ENCODE assay signal across 9 cellular contexts in the genomic region with DNA sequence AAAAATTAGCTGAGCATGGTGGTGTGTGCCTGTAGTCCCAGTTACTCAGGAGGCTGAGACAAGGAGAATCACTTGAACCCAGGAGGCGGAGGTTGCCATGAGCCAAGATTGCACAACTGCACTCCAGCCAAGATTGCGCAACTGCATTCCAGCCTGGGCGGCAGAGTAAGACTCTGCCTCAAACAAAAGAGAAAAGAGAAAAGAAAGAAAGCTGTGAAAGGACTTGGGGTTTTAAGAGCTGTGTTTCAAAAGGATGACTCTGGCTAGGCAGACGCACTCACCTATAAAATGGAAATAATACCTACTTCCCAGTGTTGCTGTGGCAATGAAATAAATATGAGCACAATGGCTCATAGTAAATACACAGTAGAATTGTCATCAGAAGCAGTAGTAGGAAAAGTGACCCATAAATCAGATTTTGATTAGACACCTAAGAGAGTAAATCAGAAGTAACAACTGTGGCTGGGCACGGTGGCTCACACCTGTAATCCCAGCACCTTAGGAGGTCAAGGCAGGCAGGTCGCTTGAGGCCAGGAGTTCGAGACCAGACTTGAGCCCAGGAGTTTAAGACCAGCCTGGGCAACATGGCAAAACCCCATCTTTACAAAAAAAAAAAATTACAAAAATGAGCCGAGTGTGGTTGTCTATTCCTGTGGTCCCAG. TPM values are rescaled to one million over a fixed set of nuclear protein-coding genes. Genes with fewer than 3 reads are reported as not detected.
DNase-seq lines count a peak whose midpoint lies in the region; ATAC-seq, FAIRE-seq and TF ChIP-seq lines count a peak whose summit lies in the region.
"Had no signal": no experiment of that assay in that cellular context is flagged by ENCODE, and none has a peak within 500 bp of the region (broad histone marks: within the 10 kb centered on the region; RNA-seq: fewer than 3 reads in every experiment).

No MANE protein-coding gene starts in this region.

- 42% methylated on average over 8 of the region's 8 CpGs for WGBS in K562 (ENCODE audit: insufficient coverage, low coverage, missing lambda C conversion rate)

- CTCF ChIA-PET in K562 (lab: Yijun Ruan, JAX; ENCODE audit: low intra/inter-chr PET ratio), result no interaction called here

- H3K27me3 ChIP-seq in K562 (ENCODE audit: control insufficient read depth in 2 of 2, insufficient read depth in 2 of 2, low read length in 2 of 2) (no peaks in the 10 kb centered on the region), lower lobe of right lung (ENCODE audit: low read depth) (no peaks in the 10 kb centered on the region)

- FAIRE-seq in K562 (lab: Jason Lieb, UNC), result no peak

- H3K4me2 ChIP-seq in K562 (ENCODE audit: insufficient read depth, low read length), result no peak overlapping the region; the same call in 1 of the 2 replicates

- no peak overlapping the region for H3K9ac ChIP-seq in K562 (ENCODE audit: insufficient read depth in 1 of 2, low read depth in 2 of 2, low read length in 2 of 2)

- H3K27ac ChIP-seq in K562 (ENCODE audit: extremely low read depth, low read depth, low read length) (peak overlapping the region; percentile 37; the same call in 1 of the 3 replicates), lower lobe of right lung (no peak overlapping the region)

- H3K4me1 ChIP-seq in K562 (replicated peaks in 1 of 2; ENCODE audit: control insufficient read depth in 2 of 2, insufficient read depth in 2 of 2, low read length in 2 of 2), result peaks cover 9% of the 10 kb centered on the region in 2 experiments; a peak in 4 of 5 replicates
- peaks cover 7% of the 10 kb centered on the region for H3K4me1 ChIP-seq in lower lobe of right lung

- no peaks in the 10 kb centered on the region for H3K36me3 Mint-ChIP-seq in CD14-positive monocyte
- H3K36me3 Mint-ChIP-seq: brain had no signal

- BruUV-seq in K562 (replicated peaks; lab: Mats Ljungman, UMichigan), result no TSS peak

- TF ChIP-seq CTCF in CD14-positive monocyte (IDR thresholded peaks at IDR 0.05) (no peak), K562 (IDR thresholded peaks at IDR 0.05 in 2 of 3, conservative IDR thresholded peaks at IDR 0.05 in 1 of 3; ENCODE audit: insufficient read depth in 2 of 3, low read depth in 1 of 3, low read length in 3 of 3) (no peak), lower lobe of right lung (IDR thresholded peaks at IDR 0.05) (no peak)

- in situ Hi-C loops in K562 (cut with MboI), result no loop called here

- no peak for DNase-seq in CD14-positive monocyte (ENCODE audit: low spot score)
- peak; percentile 1 for DNase-seq in NCI-H1436 treated with DMSO at 0.1 percent for 48 hours (lab: John Stamatoyannopoulos, UW)
- peak in 1 of 4 experiments; percentile 63 for DNase-seq in K562 (ENCODE audit: extremely low read depth in 1 of 4, low spot score in 3 of 4)
- peak; percentile 80 for DNase-seq in lower lobe of right lung
- no peak for DNase-seq in GDM1 (lab: John Stamatoyannopoulos, UW)
- DNase-seq in stimulated activated naive CD8-positive, alpha-beta T cell treated with anti-CD3 and anti-CD28 coated beads, Interleukin-15, amount 100 ng/mL, for 72 hours, result no peak
- no peak for DNase-seq in NCI-H2171 (lab: John Stamatoyannopoulos, UW)
- no peak for DNase-seq in NCI-H1105 treated with DMSO at 0.1 percent for 48 hours (lab: John Stamatoyannopoulos, UW)

- H3K27me3 Mint-ChIP-seq in CD14-positive monocyte (ENCODE audit: low read depth in 3 of 3), result peaks cover 4 to 9% (median 7%) of the 10 kb centered on the region in 3 donors
- peaks cover 25% of the 10 kb centered on the region for H3K27me3 Mint-ChIP-seq in stimulated activated naive CD8-positive, alpha-beta T cell treated with anti-CD3 and anti-CD28 coated beads, Interleukin-15, amount 100 ng/mL, for 72 hours

- ATAC-seq in K562 (peak; percentile 66), lower lobe of right lung (peak; percentile 66 to 68)
- ATAC-seq in stimulated activated naive CD8-positive, alpha-beta T cell treated with anti-CD3 and anti-CD28 coated beads, Interleukin-15, amount 100 ng/mL, for 72 hours, result no peak

- H3K9me1 ChIP-seq in K562 (ENCODE audit: control insufficient read depth, insufficient read depth, low read length), result no peaks in the 10 kb centered on the region

- peaks cover 58% of the 10 kb centered on the region for H3K4me1 Mint-ChIP-seq in CD14-positive monocyte
- no peaks in the 10 kb centered on the region for H3K4me1 Mint-ChIP-seq in stimulated activated naive CD8-positive, alpha-beta T cell treated with anti-CD3 and anti-CD28 coated beads, Interleukin-15, amount 100 ng/mL, for 72 hours
- H3K4me1 Mint-ChIP-seq: brain had no signal

- peak overlapping the region in 1 of 2 donors; percentile 73 for H3K4me3 Mint-ChIP-seq in CD14-positive monocyte
- H3K4me3 Mint-ChIP-seq in stimulated activated naive CD8-positive, alpha-beta T cell treated with anti-CD3 and anti-CD28 coated beads, Interleukin-15, amount 100 ng/mL, for 72 hours, result no peak overlapping the region
- H3K4me3 Mint-ChIP-seq: brain had no signal

- POLR2A ChIA-PET in K562 (lab: Yijun Ruan, JAX), result interaction anchor here (0.7 to 1.5 kb wide), 2 partner anchors 9 to 23 kb away, joined by 3 to 6 read pairs; no protein-coding TSS in a partner anchor

- TF ChIP-seq RAD21 in K562 (CRISPR knock-in tag; conservative IDR thresholded peaks at IDR 0.05 in 1 of 2, IDR thresholded peaks at IDR 0.05 in 1 of 2), result 0 out of 4 replicates have a peak, but pooled peaks of 1 of the 2 experiments have one; percentile 5

- peak overlapping the region; percentile 62 for H2AFZ ChIP-seq in K562 (ENCODE audit: low read depth, low read length)

- H3K36me3 ChIP-seq in K562 (ENCODE audit: control insufficient read depth, insufficient read depth, low read length) (no peaks in the 10 kb centered on the region), lower lobe of right lung (no peaks in the 10 kb centered on the region)

- H3K9me3 ChIP-seq in K562 (replicated peaks; ENCODE audit: control insufficient read depth, insufficient read depth, low read depth, low read length), result no peaks in the 10 kb centered on the region
- no peaks in the 10 kb centered on the region for H3K9me3 ChIP-seq in lower lobe of right lung

- H3K79me2 ChIP-seq in K562 (ENCODE audit: control insufficient read depth, insufficient read depth, low read length), result no peaks in the 10 kb centered on the region

- no peaks in the 10 kb centered on the region for H4K20me1 ChIP-seq in K562 (replicated peaks; ENCODE audit: control insufficient read depth, insufficient read depth, low read length)

- intact Hi-C loops in CD14-positive monocyte (cut with micrococcal nuclease), result no loop called here
- intact Hi-C loops in K562 (cut with micrococcal nuclease), result no loop called here
- intact Hi-C loops in lower lobe of right lung (cut with DNase I), result no loop called here

- TF ChIP-seq EP300 in K562 (IDR thresholded peaks at IDR 0.05; ENCODE audit: low read length), result no peak

- no peak for TF ChIP-seq POLR2A in K562 (conservative IDR thresholded peaks at IDR 0.05)

- H3K9me3 Mint-ChIP-seq in CD14-positive monocyte, result peaks cover 0 to 7% (median 0%) of the 10 kb centered on the region in 7 donors
- H3K9me3 Mint-ChIP-seq in stimulated activated naive CD8-positive, alpha-beta T cell treated with anti-CD3 and anti-CD28 coated beads, Interleukin-15, amount 100 ng/mL, for 72 hours, result no peaks in the 10 kb centered on the region

- peak overlapping the region in 6 of 7 donors; percentile 1 to 69 (median 53) for H3K27ac Mint-ChIP-seq in CD14-positive monocyte
- peak overlapping the region in 1 of 2 donors; percentile 23 for H3K27ac Mint-ChIP-seq in stimulated activated naive CD8-positive, alpha-beta T cell treated with anti-CD3 and anti-CD28 coated beads, Interleukin-15, amount 100 ng/mL, for 72 hours
- H3K27ac Mint-ChIP-seq: brain had no signal

- H3K4me3 ChIP-seq in K562 (no peak overlapping the region), lower lobe of right lung (no peak overlapping the region)

TF ChIP-seq in K562, 482 proteins besides CTCF, POLR2A, EP300 and RAD21 (continues in another document):
- TF ChIP-seq MCM3 (IDR thresholded peaks at IDR 0.05), result no peak

RNA-seq across cellular contexts. Expression of a gene that starts 45.9 kb away (rescaled TPM):
- polyA plus RNA-seq in CD14-positive monocyte (10 to 100 TPM; 55.0 to 86.1 TPM), K562 (2011; rRNA removed) (55.7 and 64.3 TPM in 2 replicates), K562 (2014; fragmentation: Illumina TruSeq; extraction: Trizol) (52.1 and 60.9 TPM in 2 replicates), K562 (2014; fragmentation: Nextera tagmentation; extraction: Ambion mirVana) (10 to 100 TPM; 37.7 to 43.8 TPM), K562 (2014; rRNA removed) (46.4 and 49.5 TPM in 2 replicates)
- total RNA-seq in K562 (2011; cell fraction: chromatin; rRNA removed; ENCODE audit: low replicate concordance), result 260 and 263 TPM in 2 replicates
- total RNA-seq in K562 (2011; cell fraction: nucleolus; rRNA removed), result 122 and 134 TPM in 2 replicates
- total RNA-seq in K562 (2011; cell fraction: nucleoplasm; rRNA removed), result 144 and 176 TPM in 2 replicates
- total RNA-seq in K562 (2014; rRNA removed) (42.9 and 56.3 TPM in 2 replicates), K562 (2014; rRNA removed; fragmentation: Illumina TruSeq; extraction: Trizol) (60.1 and 66.4 TPM in 2 replicates), K562 (2015; rRNA removed; fragmentation: Illumina TruSeq; extraction: Trizol) (55.6 and 56.6 TPM in 2 replicates), K562 (2021) (101 and 104 TPM in 2 replicates), lower lobe of right lung (121 TPM)
- polyA plus RNA-seq in K562 (2011; cell fraction: cytosol; rRNA removed), result 84.5 and 95.2 TPM in 2 replicates
- 131 and 181 TPM in 2 replicates for polyA plus RNA-seq in K562 (2011; cell fraction: nucleus; rRNA removed)
- 60.3 and 92.8 TPM in 2 replicates for polyA plus RNA-seq in K562 (2012)
- 300 and 362 TPM in 2 replicates for polyA minus RNA-seq in K562 (2011; rRNA and poly(A)+ RNA removed)
- 93.9 and 117 TPM in 2 replicates for polyA minus RNA-seq in K562 (2011; cell fraction: cytosol; rRNA and poly(A)+ RNA removed)
- polyA minus RNA-seq in K562 (2011; cell fraction: nucleus; rRNA and poly(A)+ RNA removed), result 116 and 133 TPM in 2 replicates

Comparison
In these comparisons a context has a peak if more than half of its experiments do, and no peak if none do; other contexts are left out.
1. DNase-seq: peak in NCI-H1436 treated with DMSO at 0.1 percent for 48 hours (single experiment) and lower lobe of right lung (single experiment); none in CD14-positive monocyte (single experiment), GDM1 (single experiment), stimulated activated naive CD8-positive, alpha-beta T cell treated with anti-CD3 and anti-CD28 coated beads, Interleukin-15, amount 100 ng/mL, for 72 hours (0 of 2), NCI-H2171 (single experiment) and NCI-H1105 treated with DMSO at 0.1 percent for 48 hours (single experiment).